18 cellular contexts compared by ENCODE assay signal in genomic region chr2:8794923-8795825, GRCh38.
A peak's percentile ranks its signal among the peaks of the same experiment; 100 is the strongest.
DNase-seq lines count a peak whose midpoint lies in the region; ATAC-seq lines count a peak whose summit lies in the region.
"Had no signal": no experiment of that assay in that cellular context is flagged by ENCODE, and none has a peak within 500 bp of the region (broad histone marks: within the 10 kb centered on the region; RNA-seq: fewer than 3 reads in every experiment).

No MANE protein-coding gene starts in this region.

- DNase-seq in AG08396 (ENCODE audit: low spot score) (peak; percentile 45), HCEC 1CT (peak; percentile 52), fibroblast of gingiva (ENCODE audit: low read depth) (peak; percentile 86), non-pigmented ciliary epithelial cell (ENCODE audit: low read depth) (peak; percentile 9), activated gamma-delta T cell treated with Interleukin-2 at 50 U/mL for 16 hours (no peak), T1000 (lab: John Stamatoyannopoulos, UW) (no peak), cortex of kidney (lab: John Stamatoyannopoulos, UW) (no peak)
- DNase-seq: activated CD4-positive, alpha-beta memory T cell treated with anti-CD3 and anti-CD28 coated beads, Interleukin-2, amount 10 ng/mL, durations not matched to agents 7 days and 5 days; activated T-cell treated with anti-CD3 and anti-CD28 coated beads, Interleukin-2, amount 50 U/mL, for 4 hours; C1 segment of cervical spinal cord; effector memory CD8-positive, alpha-beta T cell; KBM-7; NCI-H1105; NCI-H774; stimulated activated CD4-positive, alpha-beta T cell treated with anti-CD3 and anti-CD28 coated beads, Interleukin-1b, Interleukin-23, amount 100 ng/mL, for 48 hours; testis had no signal

- no peak for ATAC-seq in GM18519 (IDR thresholded peaks at IDR 0.05; ENCODE audit: low FRiP score, unreplicated experiment)
- ATAC-seq: activated T-cell treated with anti-CD3 and anti-CD28 coated beads, Interleukin-2, amount 50 U/mL, for 4 hours; effector memory CD8-positive, alpha-beta T cell; natural killer cell treated with Interleukin-12 subunit alpha and Interleukin-12 subunit beta and Interleukin-15 and Interleukin-18, amount 100 ng/mL, for 72 hours had no signal

Comparison
In these comparisons a context has a peak if more than half of its experiments do, and no peak if none do; other contexts are left out.
1. DNase-seq: peak in AG08396 (single experiment), HCEC 1CT (single experiment), fibroblast of gingiva (single experiment) and non-pigmented ciliary epithelial cell (single experiment); none in activated gamma-delta T cell treated with Interleukin-2 at 50 U/mL for 16 hours (single experiment), T1000 (single experiment) and cortex of kidney (single experiment).